In genomic region chr2:59232394-59233165, GRCh38 we compare ENCODE assay signal across 16 cellular contexts.
DNase-seq lines count a peak whose midpoint lies in the region; ATAC-seq, FAIRE-seq and TF ChIP-seq lines count a peak whose summit lies in the region.
"Had no signal": no experiment of that assay in that cellular context is flagged by ENCODE, and none has a peak within 500 bp of the region (broad histone marks: within the 10 kb centered on the region; RNA-seq: fewer than 3 reads in every experiment).

No MANE protein-coding gene starts in this region.

- ATAC-seq in GM19455 (IDR thresholded peaks at IDR 0.05; ENCODE audit: unreplicated experiment) (peak; percentile 79), HG02884 (IDR thresholded peaks at IDR 0.05; ENCODE audit: unreplicated experiment) (peak; percentile 64), HG03575 (IDR thresholded peaks at IDR 0.05; ENCODE audit: extremely low read depth, insufficient number of reproducible peaks, low FRiP score, unreplicated experiment) (peak; percentile 89)
- ATAC-seq: natural killer cell; stimulated activated naive CD8-positive, alpha-beta T cell treated with anti-CD3 and anti-CD28 coated beads, Interleukin-15, Interleukin-2, amounts not matched to agents 100 U/mL and 50 U/mL, for 24 hours had no signal

- H3K9me3 ChIP-seq in colonic mucosa, result no peaks in the 10 kb centered on the region

- H3K27ac ChIP-seq in colonic mucosa, result no peak overlapping the region
- no peak overlapping the region for H3K27ac ChIP-seq in brain microvascular endothelial cell

- FAIRE-seq in urothelium cell line (lab: Jason Lieb, UNC), result no peak
- FAIRE-seq: G401.6 had no signal

- H3K36me3 ChIP-seq in colonic mucosa (no peaks in the 10 kb centered on the region), brain microvascular endothelial cell (replicated peaks) (no peaks in the 10 kb centered on the region)

- H3K36me3 Mint-ChIP-seq in endothelial cell (ENCODE audit: low read depth, unreplicated experiment), result no peaks in the 10 kb centered on the region
- H3K36me3 Mint-ChIP-seq: natural killer cell had no signal

- TF ChIP-seq CTCF in GM12864 (IDR thresholded peaks at IDR 0.05; ENCODE audit: low read depth, low read length, missing control alignments), result no peak
- TF ChIP-seq CTCF in endothelial cell (IDR thresholded peaks at IDR 0.05; ENCODE audit: unreplicated experiment), result no peak
- TF ChIP-seq CTCF in colonic mucosa (IDR thresholded peaks at IDR 0.05), result no peak
- no peak for TF ChIP-seq CTCF in brain microvascular endothelial cell (IDR thresholded peaks at IDR 0.05; ENCODE audit: low read depth, low read length, missing control alignments)

- no peak overlapping the region for H3K27ac Mint-ChIP-seq in endothelial cell (ENCODE audit: unreplicated experiment)
- H3K27ac Mint-ChIP-seq: activated T-cell treated with anti-CD3 and anti-CD28 coated beads, Interleukin-2, amount 50 U/mL, for 24 hours; natural killer cell had no signal

- peaks cover 2% of the 10 kb centered on the region for H3K27me3 Mint-ChIP-seq in endothelial cell (ENCODE audit: unreplicated experiment)
- H3K27me3 Mint-ChIP-seq: activated T-cell treated with anti-CD3 and anti-CD28 coated beads, Interleukin-2, amount 50 U/mL, for 24 hours had no signal

- H3K4me3 ChIP-seq in GM12864 (ENCODE audit: low read depth, low read length), result no peak overlapping the region
- H3K4me3 ChIP-seq in colonic mucosa, result no peak overlapping the region
- H3K4me3 ChIP-seq in brain microvascular endothelial cell (ENCODE audit: low read depth, low read length), result no peak overlapping the region

- H3K4me1 ChIP-seq in colonic mucosa, result no peaks in the 10 kb centered on the region

- intact Hi-C loops in colonic mucosa (cut with DNase I), result no loop called here

- in situ Hi-C loops in brain microvascular endothelial cell (cut with HindIII; ENCODE audit: low pct_ligation_motif_present, low sequenced_read_pairs), result no loop called here

- H3K4me3 Mint-ChIP-seq in endothelial cell (ENCODE audit: unreplicated experiment), result no peak overlapping the region
- H3K4me3 Mint-ChIP-seq: activated T-cell treated with anti-CD3 and anti-CD28 coated beads, Interleukin-2, amount 50 U/mL, for 24 hours; natural killer cell had no signal

- H3K27me3 ChIP-seq in colonic mucosa, result no peaks in the 10 kb centered on the region
- no peaks in the 10 kb centered on the region for H3K27me3 ChIP-seq in brain microvascular endothelial cell (replicated peaks)

- DNase-seq in GM12864 (ENCODE audit: low read depth) (peak; percentile 15), urothelium cell line (ENCODE audit: low spot score) (no peak), endothelial cell (ENCODE audit: low spot score) (no peak), colonic mucosa (no peak), brain microvascular endothelial cell (no peak)
- DNase-seq: activated T-cell treated with anti-CD3 and anti-CD28 coated beads, Interleukin-2, amount 50 U/mL, for 24 hours; erythroblast; natural killer cell; NCI-H1436 treated with DMSO at 0.1 percent for 48 hours; OCI-M1; stimulated activated naive CD8-positive, alpha-beta T cell treated with anti-CD3 and anti-CD28 coated beads, Interleukin-15, Interleukin-2, amounts not matched to agents 100 U/mL and 50 U/mL, for 24 hours; T-helper 9 cell had no signal

- no peak overlapping the region for H3K9ac ChIP-seq in colonic mucosa (ENCODE audit: low read depth in 2 of 2, low read length in 2 of 2)

- no peaks in the 10 kb centered on the region for H3K4me1 Mint-ChIP-seq in endothelial cell (ENCODE audit: unreplicated experiment)
- H3K4me1 Mint-ChIP-seq: natural killer cell had no signal

- no peaks in the 10 kb centered on the region for H3K9me3 Mint-ChIP-seq in endothelial cell (ENCODE audit: unreplicated experiment)
- H3K9me3 Mint-ChIP-seq: activated T-cell treated with anti-CD3 and anti-CD28 coated beads, Interleukin-2, amount 50 U/mL, for 24 hours had no signal
